2 cellular contexts compared by ENCODE assay signal in genomic region chr12:13120431-13120830, GRCh38.
TF ChIP-seq lines count a peak whose summit lies in the region.

No MANE protein-coding gene starts in this region.

TF ChIP-seq in endothelial cell of umbilical vein, 7 proteins besides CTCF, POLR2A, EP300 and RAD21 (continued from another document):
- TF ChIP-seq FOS (IDR thresholded peaks at IDR 0.05; ENCODE audit: borderline replicate concordance, insufficient read depth, low read length): no peak
- TF ChIP-seq EZH2 (IDR thresholded peaks at IDR 0.05; ENCODE audit: borderline replicate concordance, low read depth, low read length, severe bottlenecking): no peak
- no peak for TF ChIP-seq MYC (IDR thresholded peaks at IDR 0.05; ENCODE audit: low read depth, low read length)
- TF ChIP-seq GATA2 (IDR thresholded peaks at IDR 0.05; ENCODE audit: insufficient read depth, insufficient read length, low read depth, low read length): no peak

TF ChIP-seq in SK-N-SH treated with all-trans-retinoic acid at 6 μM for 48 hours, 23 proteins besides CTCF, POLR2A, EP300 and RAD21 (continued from another document):
- TF ChIP-seq, protein P1, sequence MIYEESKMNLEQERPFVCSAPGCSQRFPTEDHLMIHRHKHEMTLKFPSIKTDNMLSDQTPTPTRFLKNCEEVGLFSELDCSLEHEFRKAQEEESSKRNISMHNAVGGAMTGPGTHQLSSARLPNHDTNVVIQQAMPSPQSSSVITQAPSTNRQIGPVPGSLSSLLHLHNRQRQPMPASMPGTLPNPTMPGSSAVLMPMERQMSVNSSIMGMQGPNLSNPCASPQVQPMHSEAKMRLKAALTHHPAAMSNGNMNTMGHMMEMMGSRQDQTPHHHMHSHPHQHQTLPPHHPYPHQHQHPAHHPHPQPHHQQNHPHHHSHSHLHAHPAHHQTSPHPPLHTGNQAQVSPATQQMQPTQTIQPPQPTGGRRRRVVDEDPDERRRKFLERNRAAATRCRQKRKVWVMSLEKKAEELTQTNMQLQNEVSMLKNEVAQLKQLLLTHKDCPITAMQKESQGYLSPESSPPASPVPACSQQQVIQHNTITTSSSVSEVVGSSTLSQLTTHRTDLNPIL (CRISPR knock-in tag; IDR thresholded peaks at IDR 0.05; ENCODE audit: low read depth): no peak
- TF ChIP-seq ZFP3 (CRISPR knock-in tag; IDR thresholded peaks at IDR 0.05): no peak
- no peak for TF ChIP-seq ZNF565 (CRISPR knock-in tag; conservative IDR thresholded peaks at IDR 0.05; ENCODE audit: low read depth)
- no peak for TF ChIP-seq ZNF70 (CRISPR knock-in tag; IDR thresholded peaks at IDR 0.05)
- TF ChIP-seq, protein P2, sequence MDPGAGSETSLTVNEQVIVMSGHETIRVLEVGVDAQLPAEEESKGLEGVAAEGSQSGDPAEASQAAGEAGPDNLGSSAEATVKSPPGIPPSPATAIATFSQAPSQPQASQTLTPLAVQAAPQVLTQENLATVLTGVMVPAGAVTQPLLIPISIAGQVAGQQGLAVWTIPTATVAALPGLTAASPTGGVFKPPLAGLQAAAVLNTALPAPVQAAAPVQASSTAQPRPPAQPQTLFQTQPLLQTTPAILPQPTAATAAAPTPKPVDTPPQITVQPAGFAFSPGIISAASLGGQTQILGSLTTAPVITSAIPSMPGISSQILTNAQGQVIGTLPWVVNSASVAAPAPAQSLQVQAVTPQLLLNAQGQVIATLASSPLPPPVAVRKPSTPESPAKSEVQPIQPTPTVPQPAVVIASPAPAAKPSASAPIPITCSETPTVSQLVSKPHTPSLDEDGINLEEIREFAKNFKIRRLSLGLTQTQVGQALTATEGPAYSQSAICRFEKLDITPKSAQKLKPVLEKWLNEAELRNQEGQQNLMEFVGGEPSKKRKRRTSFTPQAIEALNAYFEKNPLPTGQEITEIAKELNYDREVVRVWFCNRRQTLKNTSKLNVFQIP (CRISPR knock-in tag; IDR thresholded peaks at IDR 0.05; ENCODE audit: borderline replicate concordance, low read depth): no peak
- TF ChIP-seq GLIS3 (CRISPR knock-in tag; IDR thresholded peaks at IDR 0.05): no peak
- TF ChIP-seq CSRNP3 (CRISPR knock-in tag; IDR thresholded peaks at IDR 0.05): no peak
- TF ChIP-seq ISL1 (CRISPR knock-in tag; IDR thresholded peaks at IDR 0.05): no peak
- TF ChIP-seq CSDC2 (CRISPR knock-in tag; IDR thresholded peaks at IDR 0.05): no peak
- TF ChIP-seq ZFP30 (CRISPR knock-in tag; IDR thresholded peaks at IDR 0.05): no peak
- TF ChIP-seq TOX (CRISPR knock-in tag; IDR thresholded peaks at IDR 0.05; ENCODE audit: borderline replicate concordance): no peak
- TF ChIP-seq ZC3H10 (CRISPR knock-in tag; IDR thresholded peaks at IDR 0.05): no peak
- no peak for TF ChIP-seq BACH2 (CRISPR knock-in tag; IDR thresholded peaks at IDR 0.05; ENCODE audit: borderline replicate concordance)
- no peak for TF ChIP-seq ESRRG (CRISPR knock-in tag; IDR thresholded peaks at IDR 0.05)
- TF ChIP-seq RARB (CRISPR knock-in tag; IDR thresholded peaks at IDR 0.05): no peak
- TF ChIP-seq TCF4 (CRISPR knock-in tag; IDR thresholded peaks at IDR 0.05; ENCODE audit: borderline replicate concordance): no peak
- no peak for TF ChIP-seq OSR1 (CRISPR knock-in tag; IDR thresholded peaks at IDR 0.05)
- TF ChIP-seq PATZ1 (CRISPR knock-in tag; IDR thresholded peaks at IDR 0.05; ENCODE audit: borderline replicate concordance): no peak
